ENCODE assay signal across 19 cellular contexts in the genomic region with DNA sequence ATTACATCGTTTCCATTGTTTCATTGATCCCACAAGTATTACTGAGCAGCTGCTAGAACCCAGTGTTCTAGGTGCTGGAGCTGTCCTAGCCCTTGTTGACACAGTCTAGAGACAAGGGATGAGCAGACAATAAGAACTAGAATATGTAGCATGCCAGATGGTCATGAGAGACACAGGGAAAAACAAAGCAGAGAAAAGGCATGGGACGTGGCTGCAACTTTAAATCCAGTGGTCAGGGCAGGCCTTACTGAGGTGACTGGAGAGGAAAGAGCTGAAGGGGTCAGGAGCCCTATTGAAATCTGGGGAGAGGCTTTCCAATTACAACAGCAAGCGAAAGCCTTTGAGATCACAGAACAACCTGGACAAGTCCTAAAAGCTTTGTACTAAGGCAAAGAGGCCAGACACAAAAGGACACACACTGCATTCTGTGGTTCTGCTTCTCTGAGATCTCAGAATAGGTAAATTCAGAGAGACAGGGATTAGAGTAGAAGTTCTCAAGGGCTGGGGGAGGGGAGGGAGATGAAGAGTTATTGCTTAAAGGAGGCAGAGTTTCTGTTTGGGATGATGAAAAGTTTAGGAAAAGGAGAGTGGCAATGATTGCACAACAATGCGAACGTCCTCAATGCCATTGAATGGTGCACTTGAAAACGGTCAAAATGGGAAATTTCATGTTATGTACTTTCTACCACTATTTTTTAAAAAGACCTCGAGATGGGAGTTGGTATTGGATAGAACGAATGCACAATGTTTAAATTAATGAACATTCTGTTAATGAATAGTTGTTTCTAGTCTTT.
"Had no signal": no experiment of that assay in that cellular context is flagged by ENCODE, and none has a peak within 500 bp of the region (broad histone marks: within the 10 kb centered on the region; RNA-seq: fewer than 3 reads in every experiment).

No MANE protein-coding gene starts in this region.

- H3K27ac ChIP-seq: gastroesophageal sphincter, heart right ventricle, skin epidermis, tibial nerve had no signal

- ATAC-seq: activated naive CD8-positive, alpha-beta T cell treated with anti-CD3 and anti-CD28 coated beads, Interleukin-2, amount 50 U/mL, for 24 hours; activated T-helper 17 cell treated with anti-CD3 and anti-CD28 coated beads, Interleukin-2, amount 50 U/mL, for 72 hours; gastroesophageal sphincter; heart right ventricle; naive thymus-derived CD8-positive, alpha-beta T cell had no signal

- DNase-seq: activated B cell treated with CpG ODN at 0.5 μM for 24 hours; activated CD4-positive, alpha-beta T cell treated with anti-CD3 and anti-CD28 coated beads, Interleukin-2, amount 50 U/mL, for 1 hour; activated naive CD4-positive, alpha-beta T cell treated with Interleukin-2 at 50 U/mL for 16 hours; activated naive CD8-positive, alpha-beta T cell treated with anti-CD3 and anti-CD28 coated beads, Interleukin-2, amount 50 U/mL, for 24 hours; aorta; dermis blood vessel endothelial cell; heart right ventricle; left colon; naive thymus-derived CD8-positive, alpha-beta T cell; stimulated activated CD4-positive, alpha-beta T cell treated with anti-CD3 and anti-CD28 coated beads, Interleukin-4, amount 100 ng/mL, for 4 hours; stimulated activated CD8-positive, alpha-beta memory T cell treated with anti-CD3 and anti-CD28 coated beads, Interleukin-4, amount 100 ng/mL, for 48 hours; stimulated activated naive CD4-positive, alpha-beta T cell treated with Interleukin-2 at 50 U/mL for 16 hours; substantia nigra had no signal

- H3K4me3 ChIP-seq: gastroesophageal sphincter, heart right ventricle, lung, skin epidermis, tibial nerve had no signal

- FAIRE-seq: bronchial epithelial cell had no signal

- H3K36me3 ChIP-seq: gastroesophageal sphincter, heart right ventricle, tibial nerve had no signal

- H3K27me3 ChIP-seq: gastroesophageal sphincter, heart right ventricle, tibial nerve had no signal
